Comparison of ENCODE assay signal across 14 cellular contexts in genomic region chr1:94020764-94021579, GRCh38.
DNase-seq lines count a peak whose midpoint lies in the region; ATAC-seq, FAIRE-seq and TF ChIP-seq lines count a peak whose summit lies in the region.
"Had no signal": no experiment of that assay in that cellular context is flagged by ENCODE, and none has a peak within 500 bp of the region (broad histone marks: within the 10 kb centered on the region; RNA-seq: fewer than 3 reads in every experiment).

No MANE protein-coding gene starts in this region.

- DNase-seq in Daoy (ENCODE audit: low read depth) (peak; percentile 94), RCC 7860 (ENCODE audit: low spot score) (peak; percentile 5), fibroblast of lung (ENCODE audit: low read depth in 2 of 2) (peak; percentile 95 to 100), DMS114 treated with DMSO at 0.1 percent for 48 hours (lab: John Stamatoyannopoulos, UW; ENCODE audit: unreplicated experiment) (no peak), germinal center (ENCODE audit: low spot score) (no peak), Calu3 (no peak)
- no peak for DNase-seq in natural killer cell treated with Interleukin-12 subunit alpha and Interleukin-12 subunit beta and Interleukin-15 and Interleukin-18, amount 100 ng/mL, for 72 hours (ENCODE audit: low spot score)
- DNase-seq: anterior cingulate cortex, DMS53, glutamatergic neuron, naive B cell, NCI-H1930 had no signal

- H4K20me1 ChIP-seq in fibroblast of lung (ENCODE audit: control insufficient read depth, extremely low read depth, insufficient read depth, low read length) = no peaks in the 10 kb centered on the region

- H3K4me3 ChIP-seq in fibroblast of lung (replicated peaks in 1 of 4; ENCODE audit: control extremely low read depth in 1 of 4, insufficient read depth in 1 of 4, low read depth in 3 of 4, low read length in 4 of 4) = no peak overlapping the region
- H3K4me3 ChIP-seq: HAP-1 had no signal

- no peaks in the 10 kb centered on the region for H3K36me3 Mint-ChIP-seq in natural killer cell treated with Interleukin-12 subunit alpha and Interleukin-12 subunit beta and Interleukin-15 and Interleukin-18, amount 100 ng/mL, for 72 hours
- H3K36me3 Mint-ChIP-seq in Calu3 (ENCODE audit: insufficient read depth, unreplicated experiment) = no peaks in the 10 kb centered on the region
- H3K36me3 Mint-ChIP-seq: naive B cell had no signal

- H3K4me3 Mint-ChIP-seq in natural killer cell treated with Interleukin-12 subunit alpha and Interleukin-12 subunit beta and Interleukin-15 and Interleukin-18, amount 100 ng/mL, for 72 hours = peak overlapping the region; percentile 71
- no peak overlapping the region for H3K4me3 Mint-ChIP-seq in Calu3 (ENCODE audit: low read depth, unreplicated experiment)
- H3K4me3 Mint-ChIP-seq: naive B cell had no signal

- CTCF ChIA-PET in Calu3 (lab: Charles Lee) = interaction anchor here (0.7 kb wide), 1 partner anchor 315 kb away, joined by 3 read pairs; no protein-coding TSS in a partner anchor

- TF ChIP-seq CTCF in fibroblast of lung (conservative IDR thresholded peaks at IDR 0.05 in 1 of 2, IDR thresholded peaks at IDR 0.05 in 1 of 2; ENCODE audit: low read depth in 1 of 2, low read length in 2 of 2) (no peak), Calu3 (IDR thresholded peaks at IDR 0.05; ENCODE audit: unreplicated experiment) (no peak)

- H3K27ac Mint-ChIP-seq in natural killer cell treated with Interleukin-12 subunit alpha and Interleukin-12 subunit beta and Interleukin-15 and Interleukin-18, amount 100 ng/mL, for 72 hours = peak overlapping the region; percentile 20 to 31
- no peak overlapping the region for H3K27ac Mint-ChIP-seq in Calu3 (ENCODE audit: unreplicated experiment)

- no peak overlapping the region for H2AFZ ChIP-seq in fibroblast of lung (ENCODE audit: low read length)

- H3K9ac ChIP-seq in fibroblast of lung (ENCODE audit: insufficient read depth, low read length) = no peak overlapping the region

- no TSS peak for BruUV-seq in Calu3 (replicated peaks; lab: Mats Ljungman, UMichigan)

- no peaks in the 10 kb centered on the region for H3K27me3 Mint-ChIP-seq in natural killer cell treated with Interleukin-12 subunit alpha and Interleukin-12 subunit beta and Interleukin-15 and Interleukin-18, amount 100 ng/mL, for 72 hours
- H3K27me3 Mint-ChIP-seq in Calu3 (ENCODE audit: unreplicated experiment) = peaks cover 27% of the 10 kb centered on the region

- peak overlapping the region; percentile 58 for H3K27ac ChIP-seq in fibroblast of lung (ENCODE audit: insufficient read depth, low read length)

- H3K4me1 Mint-ChIP-seq in natural killer cell treated with Interleukin-12 subunit alpha and Interleukin-12 subunit beta and Interleukin-15 and Interleukin-18, amount 100 ng/mL, for 72 hours (ENCODE audit: low read depth in 2 of 2) = peaks cover 51 to 62% of the 10 kb centered on the region in 2 donors
- H3K4me1 Mint-ChIP-seq in Calu3 (ENCODE audit: low read depth, unreplicated experiment) = peaks cover 26% of the 10 kb centered on the region
- H3K4me1 Mint-ChIP-seq: naive B cell had no signal

- peaks cover 15% of the 10 kb centered on the region for H3K4me1 ChIP-seq in fibroblast of lung (ENCODE audit: control insufficient read depth, extremely low read depth, insufficient read depth, low read length)
- H3K4me1 ChIP-seq: HAP-1 had no signal

- no peaks in the 10 kb centered on the region for H3K27me3 ChIP-seq in fibroblast of lung (ENCODE audit: control insufficient read depth, insufficient read depth, low read length)

- H3K9me3 ChIP-seq in fibroblast of lung (ENCODE audit: control insufficient read depth, insufficient read depth, low read depth, low read length) = no peaks in the 10 kb centered on the region
- H3K9me3 ChIP-seq: HAP-1 had no signal

- no peaks in the 10 kb centered on the region for H3K9me3 Mint-ChIP-seq in natural killer cell treated with Interleukin-12 subunit alpha and Interleukin-12 subunit beta and Interleukin-15 and Interleukin-18, amount 100 ng/mL, for 72 hours
- H3K9me3 Mint-ChIP-seq in Calu3 (ENCODE audit: low read depth, unreplicated experiment) = no peaks in the 10 kb centered on the region
- H3K9me3 Mint-ChIP-seq: naive B cell had no signal

- H3K4me2 ChIP-seq in fibroblast of lung (ENCODE audit: extremely low read depth, insufficient read depth, low read length) = peak overlapping the region; percentile 2

- intact Hi-C loops in Calu3 (cut with micrococcal nuclease; ENCODE audit: unreplicated experiment) = no loop called here

- H3K79me2 ChIP-seq in fibroblast of lung (ENCODE audit: control insufficient read depth, insufficient read depth, low read length) = no peaks in the 10 kb centered on the region

- ATAC-seq in natural killer cell treated with Interleukin-12 subunit alpha and Interleukin-12 subunit beta and Interleukin-15 and Interleukin-18, amount 100 ng/mL, for 72 hours = peak; percentile 83 to 84
- ATAC-seq in GM21619 (IDR thresholded peaks at IDR 0.05; ENCODE audit: unreplicated experiment) = no peak

- H3K36me3 ChIP-seq in fibroblast of lung (ENCODE audit: control insufficient read depth, insufficient read depth, low read length) = no peaks in the 10 kb centered on the region
- H3K36me3 ChIP-seq: HAP-1 had no signal

- no peak for FAIRE-seq in RCC 7860 (lab: Jason Lieb, UNC)

Comparison
In these comparisons a context has a peak if more than half of its experiments do, and no peak if none do; other contexts are left out.
1. DNase-seq: peak in Daoy (single experiment), RCC 7860 (single experiment) and fibroblast of lung (2 of 2); none in natural killer cell treated with Interleukin-12 subunit alpha and Interleukin-12 subunit beta and Interleukin-15 and Interleukin-18, amount 100 ng/mL, for 72 hours (single experiment), DMS114 treated with DMSO at 0.1 percent for 48 hours (single experiment), germinal center (single experiment) and Calu3 (single experiment).